Comparison of ENCODE assay signal across 1 cellular context in the genomic region with DNA sequence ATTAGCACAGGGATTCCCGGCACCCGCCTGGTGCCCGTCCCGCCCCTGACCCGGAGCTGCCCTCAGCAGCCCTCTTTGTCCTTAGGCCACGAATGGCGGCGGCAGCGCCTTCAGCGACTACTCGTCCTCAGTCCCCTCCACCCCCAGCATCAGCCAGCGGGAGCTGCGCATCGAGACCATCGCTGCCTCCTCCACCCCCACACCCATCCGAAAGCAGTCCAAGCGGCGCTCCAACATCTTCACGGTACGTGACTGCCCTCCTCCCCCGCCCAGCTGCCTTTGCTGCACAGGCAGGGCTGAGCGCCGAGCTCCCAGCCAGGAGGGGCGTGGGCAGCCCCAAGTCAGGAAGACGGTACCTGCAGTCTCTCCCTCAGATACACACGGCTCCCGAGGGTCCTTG.
A peak's percentile ranks its signal among the peaks of the same experiment; 100 is the strongest.
TF ChIP-seq lines count a peak whose summit lies in the region.

No MANE protein-coding gene starts in this region.

TF ChIP-seq in HEK293, 187 proteins besides CTCF, POLR2A, EP300 and RAD21 (continued from another document):
- TF ChIP-seq, protein P1, sequence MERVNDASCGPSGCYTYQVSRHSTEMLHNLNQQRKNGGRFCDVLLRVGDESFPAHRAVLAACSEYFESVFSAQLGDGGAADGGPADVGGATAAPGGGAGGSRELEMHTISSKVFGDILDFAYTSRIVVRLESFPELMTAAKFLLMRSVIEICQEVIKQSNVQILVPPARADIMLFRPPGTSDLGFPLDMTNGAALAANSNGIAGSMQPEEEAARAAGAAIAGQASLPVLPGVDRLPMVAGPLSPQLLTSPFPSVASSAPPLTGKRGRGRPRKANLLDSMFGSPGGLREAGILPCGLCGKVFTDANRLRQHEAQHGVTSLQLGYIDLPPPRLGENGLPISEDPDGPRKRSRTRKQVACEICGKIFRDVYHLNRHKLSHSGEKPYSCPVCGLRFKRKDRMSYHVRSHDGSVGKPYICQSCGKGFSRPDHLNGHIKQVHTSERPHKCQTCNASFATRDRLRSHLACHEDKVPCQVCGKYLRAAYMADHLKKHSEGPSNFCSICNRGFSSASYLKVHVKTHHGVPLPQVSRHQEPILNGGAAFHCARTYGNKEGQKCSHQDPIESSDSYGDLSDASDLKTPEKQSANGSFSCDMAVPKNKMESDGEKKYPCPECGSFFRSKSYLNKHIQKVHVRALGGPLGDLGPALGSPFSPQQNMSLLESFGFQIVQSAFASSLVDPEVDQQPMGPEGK (tag by site-specific recombination; IDR thresholded peaks at IDR 0.05) = no peak
- TF ChIP-seq ZNF184 (tag by site-specific recombination; IDR thresholded peaks at IDR 0.05) (no peak), EGR2 (tag by site-specific recombination; IDR thresholded peaks at IDR 0.05; ENCODE audit: low read depth) (0 out of 2 replicates have a peak, but pooled peaks have one; percentile 43)
TF ChIP-seq in HEK293: peak in this region for 1.
